Comparison of ENCODE assay signal across 7 cellular contexts in genomic region chr3:25783661-25784512, GRCh38. TPM values are rescaled to one million over a fixed set of nuclear protein-coding genes. Genes with fewer than 3 reads are reported as not detected.
DNase-seq lines count a peak whose midpoint lies in the region; ATAC-seq and TF ChIP-seq lines count a peak whose summit lies in the region.

No MANE protein-coding gene starts in this region.

- peak overlapping the region; percentile 52 to 79 for H3K4me3 ChIP-seq in DND-41 (ENCODE audit: low read depth in 1 of 2, low read length in 2 of 2)
- peak overlapping the region; percentile 81 for H3K4me3 ChIP-seq in colonic mucosa
- peak overlapping the region; percentile 77 to 91 (median 85) for H3K4me3 ChIP-seq in right lobe of liver

- TF ChIP-seq CTCF in DND-41 (IDR thresholded peaks at IDR 0.05; ENCODE audit: borderline replicate concordance, extremely low read depth, low read length, poor library complexity, severe bottlenecking) (no peak), colonic mucosa (IDR thresholded peaks at IDR 0.05) (no peak), right lobe of liver (IDR thresholded peaks at IDR 0.05) (peak in 1 of 4 donors; percentile 2)

- peak overlapping the region; percentile 85 for H3K4me2 ChIP-seq in DND-41 (ENCODE audit: insufficient read depth, low read length)

- ATAC-seq in DND-41 (ENCODE audit: insufficient read depth, low read depth) = peak; percentile 54
- peak; percentile 30 for ATAC-seq in GM19455 (IDR thresholded peaks at IDR 0.05; ENCODE audit: unreplicated experiment)
- ATAC-seq in HG03520 (IDR thresholded peaks at IDR 0.05; ENCODE audit: unreplicated experiment) = peak; percentile 10
- peak; percentile 58 to 75 (median 66) for ATAC-seq in right lobe of liver

- H3K4me1 ChIP-seq in DND-41 (ENCODE audit: insufficient read depth, low read length) (peaks cover 51% of the 10 kb centered on the region), colonic mucosa (peaks cover 7% of the 10 kb centered on the region), right lobe of liver (peaks cover 0 to 16% (median 5%) of the 10 kb centered on the region in 4 donors)

- TF ChIP-seq POLR2A in right lobe of liver (IDR thresholded peaks at IDR 0.05) = no peak

- peak overlapping the region; percentile 82 for H2AFZ ChIP-seq in DND-41 (ENCODE audit: low read depth, low read length)

- intact Hi-C loops in colonic mucosa (cut with DNase I) = loop anchor here (5.0 kb wide), 1 partner anchor 122 kb away; the partner anchor contains the start of gene TOP2B
- intact Hi-C loops in right lobe of liver (cut with DNase I) = no loop called here

- H3K36me3 ChIP-seq in DND-41 (ENCODE audit: insufficient read depth, low read length) = peaks cover 7% of the 10 kb centered on the region; the same call in 1 of the 2 replicates
- no peaks in the 10 kb centered on the region for H3K36me3 ChIP-seq in colonic mucosa
- no peaks in the 10 kb centered on the region for H3K36me3 ChIP-seq in right lobe of liver

- WGBS in right lobe of liver (ENCODE audit: insufficient coverage, low coverage, low lambda C conversion rate, missing lambda C conversion rate) = 12% methylated on average over 19 of the region's 34 CpGs

- peaks cover 8% of the 10 kb centered on the region for H4K20me1 ChIP-seq in DND-41 (ENCODE audit: insufficient read depth, low read length)

- H3K27ac ChIP-seq in DND-41 (ENCODE audit: low read length) (peak overlapping the region; percentile 71), colonic mucosa (peak overlapping the region; percentile 84), right lobe of liver (peak overlapping the region; percentile 54 to 82 (median 68)), temporal lobe (ENCODE audit: low read depth, low read length) (peak overlapping the region; percentile 38)

- H3K9me3 ChIP-seq in DND-41 (ENCODE audit: insufficient read depth, low read length, severe bottlenecking) (no peaks in the 10 kb centered on the region), colonic mucosa (no peaks in the 10 kb centered on the region), right lobe of liver (no peaks in the 10 kb centered on the region)

- peak overlapping the region; percentile 64 for H3K9ac ChIP-seq in DND-41 (ENCODE audit: low read depth, low read length)
- peak overlapping the region; percentile 79 to 83 for H3K9ac ChIP-seq in colonic mucosa (ENCODE audit: low read depth in 2 of 2, low read length in 2 of 2)

- DNase-seq in DND-41 (no peak), RKO (ENCODE audit: low spot score) (peak; percentile 49), colonic mucosa (peak; percentile 61), right lobe of liver (peak in 2 of 3 donors; percentile 76 to 81)

- H3K79me2 ChIP-seq in DND-41 (ENCODE audit: insufficient read depth, low read length) = peaks cover 47% of the 10 kb centered on the region

- H3K27me3 ChIP-seq in DND-41 (ENCODE audit: insufficient read depth, low read length, poor library complexity) = no peaks in the 10 kb centered on the region
- no peaks in the 10 kb centered on the region for H3K27me3 ChIP-seq in colonic mucosa
- H3K27me3 ChIP-seq in right lobe of liver = no peaks in the 10 kb centered on the region

RNA-seq across cellular contexts. Expression of gene NGLY1, which starts 0.6 kb away (rescaled TPM):
- total RNA-seq in colonic mucosa = 10 to 100 TPM; 50.3 to 50.5 TPM
- 10 to 100 TPM; 20.8 to 53.1 (median 21.4) TPM for total RNA-seq in right lobe of liver
- total RNA-seq in temporal lobe = 33.2 TPM

RNA-seq across cellular contexts. Expression of gene OXSM, which starts 6.0 kb away (rescaled TPM):
- 10 to 100 TPM; 14.5 to 23.3 TPM for total RNA-seq in colonic mucosa
- 10 to 100 TPM; 12.5 to 16.8 (median 15.6) TPM for total RNA-seq in right lobe of liver
- total RNA-seq in temporal lobe = 7.9 TPM

Comparison
In these comparisons a context has a peak if more than half of its experiments do, and no peak if none do; other contexts are left out.
1. ATAC-seq: peak in every context shown above with its lines; median percentile 66 in right lobe of liver; 54 in DND-41; 30 in GM19455; 10 in HG03520.